Comparison of ENCODE assay signal across 11 cellular contexts in genomic region chr6:152368761-152369624, GRCh38.
DNase-seq lines count a peak whose midpoint lies in the region; ATAC-seq, FAIRE-seq and TF ChIP-seq lines count a peak whose summit lies in the region.
"Had no signal": no experiment of that assay in that cellular context is flagged by ENCODE, and none has a peak within 500 bp of the region (broad histone marks: within the 10 kb centered on the region; RNA-seq: fewer than 3 reads in every experiment).

No MANE protein-coding gene starts in this region.

- H3K27ac ChIP-seq in heart right ventricle (peak overlapping the region; percentile 1 to 79 (median 62)), osteoblast (ENCODE audit: low read depth, low read length) (no peak overlapping the region)
- H3K27ac ChIP-seq: BLaER1 treated with 17β-estradiol and CSF1 and Interleukin-3, amounts not matched to agents 10 nM and 100 nM had no signal

- H3K79me2 ChIP-seq in osteoblast (ENCODE audit: insufficient read depth, low read length) = peaks cover 10% of the 10 kb centered on the region

- peak; percentile 28 for DNase-seq in AG10803 (ENCODE audit: low read depth)
- no peak for DNase-seq in adipocyte (ENCODE audit: low read depth)
- DNase-seq in heart right ventricle = peak; percentile 23 to 59
- no peak for DNase-seq in omental fat pad (ENCODE audit: low spot score)
- DNase-seq in osteoblast (ENCODE audit: insufficient read length, low spot score, missing footprints) = no peak
- DNase-seq in stimulated activated naive CD8-positive, alpha-beta T cell treated with anti-CD3 and anti-CD28 coated beads, Interleukin-15, Interleukin-2, amounts not matched to agents 100 U/mL and 50 U/mL, for 24 hours = no peak
- DNase-seq in H54 (ENCODE audit: insufficient read length, low spot score) = no peak
- DNase-seq: cerebellar nuclear complex; stimulated activated naive CD8-positive, alpha-beta T cell treated with anti-CD3 and anti-CD28 coated beads, Interleukin-15, amount 100 ng/mL, for 72 hours had no signal

- FAIRE-seq in H54 (lab: Jason Lieb, UNC) = no peak

- no peak overlapping the region for H2AFZ ChIP-seq in osteoblast (ENCODE audit: low read length)

- no peaks in the 10 kb centered on the region for H4K20me1 ChIP-seq in osteoblast (ENCODE audit: insufficient read depth, low read length)
- H4K20me1 ChIP-seq: BLaER1 treated with 17β-estradiol and CSF1 and Interleukin-3, amounts not matched to agents 10 nM and 100 nM had no signal

- H3K4me2 ChIP-seq in osteoblast (ENCODE audit: insufficient read depth, low read length) = no peak overlapping the region
- H3K4me2 ChIP-seq: BLaER1 treated with 17β-estradiol and CSF1 and Interleukin-3, amounts not matched to agents 10 nM and 100 nM had no signal

- H3K36me3 ChIP-seq in adipocyte (ENCODE audit: control insufficient read depth, insufficient read depth, low read length, severe bottlenecking) (peaks cover 63% of the 10 kb centered on the region), heart right ventricle (peaks cover 0 to 95% (median 32%) of the 10 kb centered on the region in 9 donors), osteoblast (ENCODE audit: insufficient read depth, low read length) (peaks cover 79% of the 10 kb centered on the region)
- H3K36me3 ChIP-seq: BLaER1 treated with 17β-estradiol and CSF1 and Interleukin-3, amounts not matched to agents 10 nM and 100 nM had no signal

- no peaks in the 10 kb centered on the region for H3K27me3 ChIP-seq in adipocyte (replicated peaks; ENCODE audit: control insufficient read depth, insufficient read depth, low read length)
- H3K27me3 ChIP-seq in heart right ventricle = no peaks in the 10 kb centered on the region
- no peaks in the 10 kb centered on the region for H3K27me3 ChIP-seq in osteoblast (ENCODE audit: insufficient read depth, low read length)
- H3K27me3 ChIP-seq: BLaER1 treated with 17β-estradiol and CSF1 and Interleukin-3, amounts not matched to agents 10 nM and 100 nM had no signal

- no peak for TF ChIP-seq CTCF in AG10803 (conservative IDR thresholded peaks at IDR 0.05; ENCODE audit: low read length)
- no peak for TF ChIP-seq CTCF in heart right ventricle (IDR thresholded peaks at IDR 0.05)
- no peak for TF ChIP-seq CTCF in omental fat pad (IDR thresholded peaks at IDR 0.05)
- TF ChIP-seq CTCF in osteoblast (IDR thresholded peaks at IDR 0.05; ENCODE audit: extremely low read depth, low read depth, low read length) = no peak

- 43 to 45% methylated on average over 19 of the region's 19 CpGs for WGBS in heart right ventricle, 2 donors

- intact Hi-C loops in heart right ventricle (cut with DNase I) = no loop called here

- H3K9ac ChIP-seq in adipocyte (ENCODE audit: low read length) = peak overlapping the region; percentile 35
- H3K9ac ChIP-seq: BLaER1 treated with 17β-estradiol and CSF1 and Interleukin-3, amounts not matched to agents 10 nM and 100 nM had no signal

- no peak overlapping the region for H3K4me3 ChIP-seq in AG10803 (ENCODE audit: low read length)
- H3K4me3 ChIP-seq in adipocyte (ENCODE audit: low read length) = peak overlapping the region; percentile 59
- H3K4me3 ChIP-seq in heart right ventricle = peak overlapping the region in 6 of 10 donors; percentile 1 to 25 (median 6)
- H3K4me3 ChIP-seq in osteoblast (ENCODE audit: insufficient read depth, low read length) = no peak overlapping the region
- H3K4me3 ChIP-seq: BLaER1 treated with 17β-estradiol and CSF1 and Interleukin-3, amounts not matched to agents 10 nM and 100 nM had no signal

- peaks cover 18% of the 10 kb centered on the region for H3K4me1 ChIP-seq in adipocyte (ENCODE audit: control insufficient read depth, insufficient read depth, low read length)
- peaks cover 0 to 27% (median 20%) of the 10 kb centered on the region in 9 donors for H3K4me1 ChIP-seq in heart right ventricle
- peaks cover 7% of the 10 kb centered on the region for H3K4me1 ChIP-seq in osteoblast (ENCODE audit: insufficient read depth, low read length)
- H3K4me1 ChIP-seq: BLaER1 treated with 17β-estradiol and CSF1 and Interleukin-3, amounts not matched to agents 10 nM and 100 nM had no signal

- ATAC-seq in heart right ventricle (peak; percentile 84 to 91 (median 87)), omental fat pad (ENCODE audit: low FRiP score) (peak; percentile 49), HG03095 (IDR thresholded peaks at IDR 0.05; ENCODE audit: unreplicated experiment) (no peak)
- ATAC-seq in stimulated activated naive CD8-positive, alpha-beta T cell treated with anti-CD3 and anti-CD28 coated beads, Interleukin-15, Interleukin-2, amounts not matched to agents 100 U/mL and 50 U/mL, for 24 hours = no peak
- ATAC-seq: stimulated activated naive CD8-positive, alpha-beta T cell treated with anti-CD3 and anti-CD28 coated beads, Interleukin-15, amount 100 ng/mL, for 72 hours had no signal

- TF ChIP-seq POLR2A in H54 (IDR thresholded peaks at IDR 0.05; ENCODE audit: low read depth, low read length) = no peak

- no peaks in the 10 kb centered on the region for H3K9me3 ChIP-seq in adipocyte (ENCODE audit: control insufficient read depth, low read length)
- H3K9me3 ChIP-seq in heart right ventricle = no peaks in the 10 kb centered on the region
- no peaks in the 10 kb centered on the region for H3K9me3 ChIP-seq in osteoblast (ENCODE audit: low read depth, low read length)

Comparison
In these comparisons a context has a peak if more than half of its experiments do, and no peak if none do; other contexts are left out.
1. DNase-seq: peak in AG10803 (single experiment) and heart right ventricle (2 of 2); none in adipocyte (single experiment), omental fat pad (single experiment), osteoblast (single experiment), stimulated activated naive CD8-positive, alpha-beta T cell treated with anti-CD3 and anti-CD28 coated beads, Interleukin-15, Interleukin-2, amounts not matched to agents 100 U/mL and 50 U/mL, for 24 hours (single experiment) and H54 (single experiment).
2. H3K4me3 ChIP-seq: peak in adipocyte (single experiment) and heart right ventricle (6 of 10); none in AG10803 (single experiment) and osteoblast (single experiment).
3. ATAC-seq: peak in heart right ventricle (8 of 8) and omental fat pad (single experiment); none in HG03095 (single experiment) and stimulated activated naive CD8-positive, alpha-beta T cell treated with anti-CD3 and anti-CD28 coated beads, Interleukin-15, Interleukin-2, amounts not matched to agents 100 U/mL and 50 U/mL, for 24 hours (single experiment).